In the genomic region with DNA sequence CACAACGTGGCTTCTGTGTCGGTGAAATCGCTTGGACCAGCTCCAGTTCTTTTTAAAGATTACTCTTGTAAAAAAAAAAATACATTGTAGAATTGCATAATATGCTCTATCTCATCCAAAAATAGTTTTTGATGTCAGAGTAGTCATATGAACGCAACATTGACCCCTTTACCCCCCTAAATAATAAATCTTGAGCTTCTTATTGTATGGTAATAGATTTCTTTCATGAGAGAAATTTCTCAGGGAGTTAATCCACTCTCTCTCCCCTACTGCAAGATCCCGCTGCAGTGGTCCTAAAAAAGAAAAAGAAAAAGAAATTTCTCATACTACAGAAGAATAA, we compare ENCODE assay signal across 8 cellular contexts.
DNase-seq lines count a peak whose midpoint lies in the region; ATAC-seq and TF ChIP-seq lines count a peak whose summit lies in the region.

No MANE protein-coding gene starts in this region.

- no peaks in the 10 kb centered on the region for H3K36me3 Mint-ChIP-seq in effector memory CD8-positive, alpha-beta T cell (ENCODE audit: insufficient read depth)
- no peaks in the 10 kb centered on the region for H3K36me3 Mint-ChIP-seq in nephron (ENCODE audit: low read depth)

- H3K4me3 ChIP-seq in AG04449 (ENCODE audit: low read depth, low read length) (peak overlapping the region; percentile 71), NB4 (ENCODE audit: low read depth, low read length) (peak overlapping the region; percentile 89)

- POLR2A ChIA-PET in AG04449 (lab: Yijun Ruan, JAX), result no interaction called here

- H3K27ac Mint-ChIP-seq in effector memory CD8-positive, alpha-beta T cell, result no peak overlapping the region
- H3K27ac Mint-ChIP-seq in nephron, result no peak overlapping the region

- DNase-seq in AG04449 (ENCODE audit: low read depth, low spot score) (no peak), NB4 (ENCODE audit: low read depth) (no peak), OCI-M1 (lab: John Stamatoyannopoulos, UW) (no peak), NCI-H510A treated with DMSO at 0.1 percent for 48 hours (lab: John Stamatoyannopoulos, UW) (no peak)
- no peak for DNase-seq in effector memory CD8-positive, alpha-beta T cell

- ATAC-seq in effector memory CD8-positive, alpha-beta T cell (replicated peaks), result no peak
- no peak for ATAC-seq in HG03025 (IDR thresholded peaks at IDR 0.05; ENCODE audit: low FRiP score, unreplicated experiment)
- ATAC-seq in HG02885 (IDR thresholded peaks at IDR 0.05; ENCODE audit: poor library complexity, unreplicated experiment), result no peak

- peaks cover 0 to 3% of the 10 kb centered on the region in 2 donors for H3K9me3 Mint-ChIP-seq in effector memory CD8-positive, alpha-beta T cell
- peaks cover 28% of the 10 kb centered on the region for H3K9me3 Mint-ChIP-seq in nephron

- H3K4me1 Mint-ChIP-seq in effector memory CD8-positive, alpha-beta T cell (ENCODE audit: low read depth in 2 of 2), result peaks cover 6 to 9% of the 10 kb centered on the region in 2 donors
- H3K4me1 Mint-ChIP-seq in nephron, result peaks cover 11% of the 10 kb centered on the region

- CTCF ChIA-PET in AG04449 (lab: Yijun Ruan, JAX), result interaction anchor here (1.3 to 3.0 kb wide), 3 partner anchors 22 to 120 kb away, joined by 3 to 14 read pairs (median 9); partner anchors contain the start of gene ZNF638

- peaks cover 82 to 95% of the 10 kb centered on the region in 2 donors for H3K27me3 Mint-ChIP-seq in effector memory CD8-positive, alpha-beta T cell
- peaks cover 92% of the 10 kb centered on the region for H3K27me3 Mint-ChIP-seq in nephron (ENCODE audit: low read depth)

- no peak for TF ChIP-seq CTCF in AG04449 (IDR thresholded peaks at IDR 0.05; ENCODE audit: insufficient read depth, low read length, missing control alignments)
- TF ChIP-seq CTCF in NB4 (IDR thresholded peaks at IDR 0.05; ENCODE audit: low read depth, low read length), result no peak
- TF ChIP-seq CTCF in nephron (IDR thresholded peaks at IDR 0.05; ENCODE audit: unreplicated experiment in 3 of 3), result no peak

- peak overlapping the region; percentile 70 for H3K4me3 Mint-ChIP-seq in effector memory CD8-positive, alpha-beta T cell
- H3K4me3 Mint-ChIP-seq in nephron, result peak overlapping the region; percentile 78 to 82 (median 79)

- TF ChIP-seq POLR2A in NB4 (IDR thresholded peaks at IDR 0.05; ENCODE audit: extremely low read depth, insufficient read length), result no peak
